Comparison of ENCODE assay signal across 1 cellular context in genomic region chr5:93359296-93359957, GRCh38.
TF ChIP-seq lines count a peak whose summit lies in the region.

No MANE protein-coding gene starts in this region.

TF ChIP-seq in HEK293, 187 proteins besides CTCF, POLR2A, EP300 and RAD21 (continued from another document and continues in another):
- TF ChIP-seq, protein P1, sequence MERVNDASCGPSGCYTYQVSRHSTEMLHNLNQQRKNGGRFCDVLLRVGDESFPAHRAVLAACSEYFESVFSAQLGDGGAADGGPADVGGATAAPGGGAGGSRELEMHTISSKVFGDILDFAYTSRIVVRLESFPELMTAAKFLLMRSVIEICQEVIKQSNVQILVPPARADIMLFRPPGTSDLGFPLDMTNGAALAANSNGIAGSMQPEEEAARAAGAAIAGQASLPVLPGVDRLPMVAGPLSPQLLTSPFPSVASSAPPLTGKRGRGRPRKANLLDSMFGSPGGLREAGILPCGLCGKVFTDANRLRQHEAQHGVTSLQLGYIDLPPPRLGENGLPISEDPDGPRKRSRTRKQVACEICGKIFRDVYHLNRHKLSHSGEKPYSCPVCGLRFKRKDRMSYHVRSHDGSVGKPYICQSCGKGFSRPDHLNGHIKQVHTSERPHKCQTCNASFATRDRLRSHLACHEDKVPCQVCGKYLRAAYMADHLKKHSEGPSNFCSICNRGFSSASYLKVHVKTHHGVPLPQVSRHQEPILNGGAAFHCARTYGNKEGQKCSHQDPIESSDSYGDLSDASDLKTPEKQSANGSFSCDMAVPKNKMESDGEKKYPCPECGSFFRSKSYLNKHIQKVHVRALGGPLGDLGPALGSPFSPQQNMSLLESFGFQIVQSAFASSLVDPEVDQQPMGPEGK (tag by site-specific recombination; IDR thresholded peaks at IDR 0.05), result peak; percentile 49; the same call in 1 of the 2 replicates
- TF ChIP-seq ZNF621 (tag by site-specific recombination; IDR thresholded peaks at IDR 0.05), result no peak
- TF ChIP-seq, protein P2, sequence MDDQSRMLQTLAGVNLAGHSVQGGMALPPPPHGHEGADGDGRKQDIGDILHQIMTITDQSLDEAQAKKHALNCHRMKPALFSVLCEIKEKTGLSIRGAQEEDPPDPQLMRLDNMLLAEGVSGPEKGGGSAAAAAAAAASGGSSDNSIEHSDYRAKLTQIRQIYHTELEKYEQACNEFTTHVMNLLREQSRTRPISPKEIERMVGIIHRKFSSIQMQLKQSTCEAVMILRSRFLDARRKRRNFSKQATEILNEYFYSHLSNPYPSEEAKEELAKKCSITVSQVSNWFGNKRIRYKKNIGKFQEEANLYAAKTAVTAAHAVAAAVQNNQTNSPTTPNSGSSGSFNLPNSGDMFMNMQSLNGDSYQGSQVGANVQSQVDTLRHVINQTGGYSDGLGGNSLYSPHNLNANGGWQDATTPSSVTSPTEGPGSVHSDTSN (CRISPR knock-in tag; IDR thresholded peaks at IDR 0.05), result no peak
- TF ChIP-seq, protein P3, sequence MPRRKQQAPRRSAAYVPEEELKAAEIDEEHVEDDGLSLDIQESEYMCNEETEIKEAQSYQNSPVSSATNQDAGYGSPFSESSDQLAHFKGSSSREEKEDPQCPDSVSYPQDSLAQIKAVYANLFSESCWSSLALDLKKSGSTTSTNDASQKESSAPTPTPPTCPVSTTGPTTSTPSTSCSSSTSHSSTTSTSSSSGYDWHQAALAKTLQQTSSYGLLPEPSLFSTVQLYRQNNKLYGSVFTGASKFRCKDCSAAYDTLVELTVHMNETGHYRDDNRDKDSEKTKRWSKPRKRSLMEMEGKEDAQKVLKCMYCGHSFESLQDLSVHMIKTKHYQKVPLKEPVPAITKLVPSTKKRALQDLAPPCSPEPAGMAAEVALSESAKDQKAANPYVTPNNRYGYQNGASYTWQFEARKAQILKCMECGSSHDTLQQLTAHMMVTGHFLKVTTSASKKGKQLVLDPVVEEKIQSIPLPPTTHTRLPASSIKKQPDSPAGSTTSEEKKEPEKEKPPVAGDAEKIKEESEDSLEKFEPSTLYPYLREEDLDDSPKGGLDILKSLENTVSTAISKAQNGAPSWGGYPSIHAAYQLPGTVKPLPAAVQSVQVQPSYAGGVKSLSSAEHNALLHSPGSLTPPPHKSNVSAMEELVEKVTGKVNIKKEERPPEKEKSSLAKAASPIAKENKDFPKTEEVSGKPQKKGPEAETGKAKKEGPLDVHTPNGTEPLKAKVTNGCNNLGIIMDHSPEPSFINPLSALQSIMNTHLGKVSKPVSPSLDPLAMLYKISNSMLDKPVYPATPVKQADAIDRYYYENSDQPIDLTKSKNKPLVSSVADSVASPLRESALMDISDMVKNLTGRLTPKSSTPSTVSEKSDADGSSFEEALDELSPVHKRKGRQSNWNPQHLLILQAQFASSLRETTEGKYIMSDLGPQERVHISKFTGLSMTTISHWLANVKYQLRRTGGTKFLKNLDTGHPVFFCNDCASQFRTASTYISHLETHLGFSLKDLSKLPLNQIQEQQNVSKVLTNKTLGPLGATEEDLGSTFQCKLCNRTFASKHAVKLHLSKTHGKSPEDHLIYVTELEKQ (tag by site-specific recombination; IDR thresholded peaks at IDR 0.05; ENCODE audit: borderline replicate concordance), result peak; percentile 58; the same call in 1 of the 2 replicates
- TF ChIP-seq ZBTB48 (tag by site-specific recombination; IDR thresholded peaks at IDR 0.05), result peak; percentile 90
- no peak for TF ChIP-seq ZNF146 (tag by site-specific recombination; IDR thresholded peaks at IDR 0.05)
- no peak for TF ChIP-seq ZNF433 (tag by site-specific recombination; IDR thresholded peaks at IDR 0.05; ENCODE audit: low read depth)
- TF ChIP-seq, protein P4, sequence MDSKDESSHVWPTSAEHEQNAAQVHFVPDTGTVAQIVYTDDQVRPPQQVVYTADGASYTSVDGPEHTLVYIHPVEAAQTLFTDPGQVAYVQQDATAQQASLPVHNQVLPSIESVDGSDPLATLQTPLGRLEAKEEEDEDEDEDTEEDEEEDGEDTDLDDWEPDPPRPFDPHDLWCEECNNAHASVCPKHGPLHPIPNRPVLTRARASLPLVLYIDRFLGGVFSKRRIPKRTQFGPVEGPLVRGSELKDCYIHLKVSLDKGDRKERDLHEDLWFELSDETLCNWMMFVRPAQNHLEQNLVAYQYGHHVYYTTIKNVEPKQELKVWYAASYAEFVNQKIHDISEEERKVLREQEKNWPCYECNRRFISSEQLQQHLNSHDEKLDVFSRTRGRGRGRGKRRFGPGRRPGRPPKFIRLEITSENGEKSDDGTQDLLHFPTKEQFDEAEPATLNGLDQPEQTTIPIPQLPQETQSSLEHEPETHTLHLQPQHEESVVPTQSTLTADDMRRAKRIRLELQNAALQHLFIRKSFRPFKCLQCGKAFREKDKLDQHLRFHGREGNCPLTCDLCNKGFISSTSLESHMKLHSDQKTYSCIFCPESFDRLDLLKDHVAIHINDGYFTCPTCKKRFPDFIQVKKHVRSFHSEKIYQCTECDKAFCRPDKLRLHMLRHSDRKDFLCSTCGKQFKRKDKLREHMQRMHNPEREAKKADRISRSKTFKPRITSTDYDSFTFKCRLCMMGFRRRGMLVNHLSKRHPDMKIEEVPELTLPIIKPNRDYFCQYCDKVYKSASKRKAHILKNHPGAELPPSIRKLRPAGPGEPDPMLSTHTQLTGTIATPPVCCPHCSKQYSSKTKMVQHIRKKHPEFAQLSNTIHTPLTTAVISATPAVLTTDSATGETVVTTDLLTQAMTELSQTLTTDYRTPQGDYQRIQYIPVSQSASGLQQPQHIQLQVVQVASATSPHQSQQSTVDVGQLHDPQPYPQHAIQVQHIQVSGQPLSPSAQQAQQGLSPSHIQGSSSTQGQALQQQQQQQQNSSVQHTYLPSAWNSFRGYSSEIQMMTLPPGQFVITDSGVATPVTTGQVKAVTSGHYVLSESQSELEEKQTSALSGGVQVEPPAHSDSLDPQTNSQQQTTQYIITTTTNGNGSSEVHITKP (tag by site-specific recombination; IDR thresholded peaks at IDR 0.05), result peak; percentile 75
- TF ChIP-seq ZNF555 (tag by site-specific recombination; conservative IDR thresholded peaks at IDR 0.05), result no peak
- peak; percentile 72 for TF ChIP-seq ZNF366 (tag by site-specific recombination; conservative IDR thresholded peaks at IDR 0.05)
- TF ChIP-seq KLF7 (tag by site-specific recombination; IDR thresholded peaks at IDR 0.05; ENCODE audit: borderline replicate concordance), result 0 out of 2 replicates have a peak, but pooled peaks have one; percentile 22
- peak; percentile 64; the same call in 1 of the 2 replicates for TF ChIP-seq SP7 (tag by site-specific recombination; IDR thresholded peaks at IDR 0.05)
- TF ChIP-seq BCL6B (tag by site-specific recombination; IDR thresholded peaks at IDR 0.05), result peak; percentile 67
- no peak for TF ChIP-seq ZNF16 (tag by site-specific recombination; IDR thresholded peaks at IDR 0.05; ENCODE audit: low read depth)
- TF ChIP-seq ZNF610 (tag by site-specific recombination; IDR thresholded peaks at IDR 0.05; ENCODE audit: borderline replicate concordance), result peak; percentile 89
- TF ChIP-seq ZBTB8A (tag by site-specific recombination; IDR thresholded peaks at IDR 0.05), result peak; percentile 66; the same call in 1 of the 2 replicates
- peak; percentile 80 for TF ChIP-seq OSR2 (tag by site-specific recombination; IDR thresholded peaks at IDR 0.05)
- peak; percentile 61 for TF ChIP-seq ZNF335 (tag by site-specific recombination; conservative IDR thresholded peaks at IDR 0.05)
- peak; percentile 92 for TF ChIP-seq ZNF843 (tag by site-specific recombination; IDR thresholded peaks at IDR 0.05)
- TF ChIP-seq YY2 (tag by site-specific recombination; IDR thresholded peaks at IDR 0.05), result peak; percentile 51
- TF ChIP-seq KLF8 (tag by site-specific recombination; IDR thresholded peaks at IDR 0.05), result peak; percentile 33; the same call in 1 of the 2 replicates
- TF ChIP-seq KLF10 (tag by site-specific recombination; IDR thresholded peaks at IDR 0.05), result no peak
- peak; percentile 45; the same call in 1 of the 2 replicates for TF ChIP-seq OVOL3 (tag by site-specific recombination; IDR thresholded peaks at IDR 0.05)
- TF ChIP-seq MZF1 (tag by site-specific recombination; IDR thresholded peaks at IDR 0.05; ENCODE audit: borderline replicate concordance), result peak; percentile 96
- peak; percentile 78; the same call in 1 of the 2 replicates for TF ChIP-seq ZNF692 (tag by site-specific recombination; IDR thresholded peaks at IDR 0.05)
- TF ChIP-seq, protein P5, sequence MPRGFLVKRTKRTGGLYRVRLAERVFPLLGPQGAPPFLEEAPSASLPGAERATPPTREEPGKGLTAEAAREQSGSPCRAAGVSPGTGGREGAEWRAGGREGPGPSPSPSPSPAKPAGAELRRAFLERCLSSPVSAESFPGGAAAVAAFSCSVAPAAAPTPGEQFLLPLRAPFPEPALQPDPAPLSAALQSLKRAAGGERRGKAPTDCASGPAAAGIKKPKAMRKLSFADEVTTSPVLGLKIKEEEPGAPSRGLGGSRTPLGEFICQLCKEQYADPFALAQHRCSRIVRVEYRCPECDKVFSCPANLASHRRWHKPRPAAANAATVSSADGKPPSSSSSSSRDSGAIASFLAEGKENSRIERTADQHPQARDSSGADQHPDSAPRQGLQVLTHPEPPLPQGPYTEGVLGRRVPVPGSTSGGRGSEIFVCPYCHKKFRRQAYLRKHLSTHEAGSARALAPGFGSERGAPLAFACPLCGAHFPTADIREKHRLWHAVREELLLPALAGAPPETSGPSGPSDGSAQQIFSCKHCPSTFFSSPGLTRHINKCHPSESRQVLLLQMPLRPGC (tag by site-specific recombination; IDR thresholded peaks at IDR 0.05), result 0 out of 2 replicates have a peak, but pooled peaks have one; percentile 60
- TF ChIP-seq PRDM6 (tag by site-specific recombination; IDR thresholded peaks at IDR 0.05), result peak; percentile 88
- TF ChIP-seq ZFHX2 (tag by site-specific recombination; conservative IDR thresholded peaks at IDR 0.05), result peak; percentile 34
- TF ChIP-seq, protein P6, sequence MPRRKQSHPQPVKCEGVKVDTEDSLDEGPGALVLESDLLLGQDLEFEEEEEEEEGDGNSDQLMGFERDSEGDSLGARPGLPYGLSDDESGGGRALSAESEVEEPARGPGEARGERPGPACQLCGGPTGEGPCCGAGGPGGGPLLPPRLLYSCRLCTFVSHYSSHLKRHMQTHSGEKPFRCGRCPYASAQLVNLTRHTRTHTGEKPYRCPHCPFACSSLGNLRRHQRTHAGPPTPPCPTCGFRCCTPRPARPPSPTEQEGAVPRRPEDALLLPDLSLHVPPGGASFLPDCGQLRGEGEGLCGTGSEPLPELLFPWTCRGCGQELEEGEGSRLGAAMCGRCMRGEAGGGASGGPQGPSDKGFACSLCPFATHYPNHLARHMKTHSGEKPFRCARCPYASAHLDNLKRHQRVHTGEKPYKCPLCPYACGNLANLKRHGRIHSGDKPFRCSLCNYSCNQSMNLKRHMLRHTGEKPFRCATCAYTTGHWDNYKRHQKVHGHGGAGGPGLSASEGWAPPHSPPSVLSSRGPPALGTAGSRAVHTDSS (tag by site-specific recombination; IDR thresholded peaks at IDR 0.05), result peak; percentile 29; the same call in 1 of the 2 replicates
- TF ChIP-seq ZBTB10 (tag by site-specific recombination; IDR thresholded peaks at IDR 0.05), result peak; percentile 44; the same call in 1 of the 2 replicates
- TF ChIP-seq SP3 (tag by site-specific recombination; IDR thresholded peaks at IDR 0.05), result peak; percentile 16; the same call in 1 of the 2 replicates
- TF ChIP-seq ZNF624 (tag by site-specific recombination; IDR thresholded peaks at IDR 0.05), result 0 out of 2 replicates have a peak, but pooled peaks have one; percentile 68
- TF ChIP-seq ZNF600 (tag by site-specific recombination; IDR thresholded peaks at IDR 0.05), result peak; percentile 43; the same call in 1 of the 2 replicates
